Comparison of ENCODE assay signal across 8 cellular contexts in genomic region chr3:139935866-139936817, GRCh38. TPM values are rescaled to one million over a fixed set of nuclear protein-coding genes. Genes with fewer than 3 reads are reported as not detected.
A peak's percentile ranks its signal among the peaks of the same experiment; 100 is the strongest.
DNase-seq lines count a peak whose midpoint lies in the region; ATAC-seq and TF ChIP-seq lines count a peak whose summit lies in the region.

No MANE protein-coding gene starts in this region.

- no peak overlapping the region for H2BK120ac ChIP-seq in mesenchymal stem cell (ENCODE audit: low read depth, low read length)

- H3K36me3 Mint-ChIP-seq in effector memory CD8-positive, alpha-beta T cell (ENCODE audit: insufficient read depth), result no peaks in the 10 kb centered on the region
- H3K36me3 Mint-ChIP-seq in naive thymus-derived CD4-positive, alpha-beta T cell, result no peaks in the 10 kb centered on the region

- no peak overlapping the region for H2AFZ ChIP-seq in mesenchymal stem cell (ENCODE audit: low read depth, low read length)

- peak overlapping the region; percentile 78 for H3K4me3 ChIP-seq in cardiac muscle cell
- peak overlapping the region; percentile 23 for H3K4me3 ChIP-seq in colonic mucosa
- peak overlapping the region; percentile 74 to 77 for H3K4me3 ChIP-seq in mesenchymal stem cell (ENCODE audit: insufficient read depth in 1 of 2, low read depth in 1 of 2, low read length in 2 of 2)
- H3K4me3 ChIP-seq in naive thymus-derived CD4-positive, alpha-beta T cell (ENCODE audit: low read length), result no peak overlapping the region

- peak overlapping the region; percentile 74 for H3K4me2 ChIP-seq in mesenchymal stem cell (ENCODE audit: low read length, poor library complexity, severe bottlenecking)

- H2BK5ac ChIP-seq in mesenchymal stem cell (ENCODE audit: low read depth, low read length, poor library complexity, severe bottlenecking), result no peak overlapping the region

- DNase-seq in cardiac muscle cell (ENCODE audit: low read depth in 1 of 2, low spot score in 1 of 2) (peak in 1 of 2 donors; percentile 60), Right ventricle myocardium inferior (ENCODE audit: missing footprints) (no peak), colonic mucosa (peak; percentile 24), mesenchymal stem cell (peak; percentile 20), NCI-H2196 (lab: John Stamatoyannopoulos, UW; ENCODE audit: unreplicated experiment) (no peak), erythroblast (lab: John Stamatoyannopoulos, UW) (no peak)
- no peak for DNase-seq in effector memory CD8-positive, alpha-beta T cell
- DNase-seq in naive thymus-derived CD4-positive, alpha-beta T cell, result no peak

- H4K8ac ChIP-seq in mesenchymal stem cell (ENCODE audit: low read length), result no peak overlapping the region

- intact Hi-C loops in Right ventricle myocardium inferior (cut with DNase I), result loop anchor here (2.0 to 10.0 kb wide), 4 partner anchors 217 to 929 kb away; no protein-coding TSS in a partner anchor
- intact Hi-C loops in colonic mucosa (cut with DNase I), result no loop called here
- intact Hi-C loops in naive thymus-derived CD4-positive, alpha-beta T cell (cut with micrococcal nuclease), result loop anchor here (2.0 to 10.0 kb wide), 3 partner anchors 511 to 1256 kb away; no protein-coding TSS in a partner anchor

- H3K9ac ChIP-seq in colonic mucosa (ENCODE audit: low read depth in 2 of 2, low read length in 2 of 2) (peak overlapping the region in 1 of 2 donors; percentile 35), mesenchymal stem cell (ENCODE audit: low read length) (no peak overlapping the region)

- no peak overlapping the region for H3K4ac ChIP-seq in mesenchymal stem cell (ENCODE audit: low read depth in 1 of 2, low read length in 2 of 2)

- no peak overlapping the region for H3K14ac ChIP-seq in mesenchymal stem cell (ENCODE audit: low read length in 2 of 2)

- TF ChIP-seq CTCF in cardiac muscle cell (IDR thresholded peaks at IDR 0.05; ENCODE audit: low read depth, low read length) (no peak), colonic mucosa (IDR thresholded peaks at IDR 0.05) (no peak)

- H3K27ac Mint-ChIP-seq in effector memory CD8-positive, alpha-beta T cell, result no peak overlapping the region
- H3K27ac Mint-ChIP-seq in naive thymus-derived CD4-positive, alpha-beta T cell, result no peak overlapping the region

- no peak overlapping the region for H3K4me3 Mint-ChIP-seq in effector memory CD8-positive, alpha-beta T cell
- H3K4me3 Mint-ChIP-seq in naive thymus-derived CD4-positive, alpha-beta T cell, result peak overlapping the region in 4 of 10 donors; percentile 27 to 52 (median 44)

- H3K4me1 ChIP-seq in cardiac muscle cell (ENCODE audit: low read depth), result no peaks in the 10 kb centered on the region
- peaks cover 6% of the 10 kb centered on the region for H3K4me1 ChIP-seq in colonic mucosa
- H3K4me1 ChIP-seq in mesenchymal stem cell (ENCODE audit: control insufficient read depth, insufficient read depth, low read depth, low read length), result peaks cover 12% of the 10 kb centered on the region
- no peaks in the 10 kb centered on the region for H3K4me1 ChIP-seq in naive thymus-derived CD4-positive, alpha-beta T cell (ENCODE audit: control insufficient read depth in 2 of 2, insufficient read depth in 2 of 2, low read length in 2 of 2)

- no peak overlapping the region for H3K18ac ChIP-seq in mesenchymal stem cell (ENCODE audit: low read depth in 1 of 2, low read length in 2 of 2)

- POLR2A ChIA-PET in naive thymus-derived CD4-positive, alpha-beta T cell (lab: Charles Lee), result no interaction called here

- H2BK15ac ChIP-seq in mesenchymal stem cell (ENCODE audit: low read depth, poor library complexity, severe bottlenecking), result no peak overlapping the region

- no peak overlapping the region for H4K91ac ChIP-seq in mesenchymal stem cell (ENCODE audit: low read length)

- H3K27me3 ChIP-seq in cardiac muscle cell (peaks cover 27% of the 10 kb centered on the region), colonic mucosa (peaks cover 39% of the 10 kb centered on the region), mesenchymal stem cell (ENCODE audit: control insufficient read depth in 1 of 2, insufficient read depth in 1 of 2, low read length in 2 of 2) (peaks cover 31 to 59% of the 10 kb centered on the region in 2 experiments)
- H3K27me3 ChIP-seq in naive thymus-derived CD4-positive, alpha-beta T cell (ENCODE audit: control insufficient read depth in 2 of 2, insufficient read depth in 2 of 2, low read length in 2 of 2), result no peaks in the 10 kb centered on the region

- H3K36me3 ChIP-seq in cardiac muscle cell (no peaks in the 10 kb centered on the region), colonic mucosa (no peaks in the 10 kb centered on the region), mesenchymal stem cell (ENCODE audit: control insufficient read depth in 1 of 2, insufficient read depth in 2 of 2, low read depth in 1 of 2, low read length in 2 of 2) (no peaks in the 10 kb centered on the region)
- H3K36me3 ChIP-seq in naive thymus-derived CD4-positive, alpha-beta T cell (ENCODE audit: control insufficient read depth in 2 of 3, insufficient read depth in 3 of 3, low read length in 3 of 3), result no peaks in the 10 kb centered on the region

- H2AK5ac ChIP-seq in mesenchymal stem cell (ENCODE audit: low read length, severe bottlenecking), result no peak overlapping the region

- H3K9me3 Mint-ChIP-seq in effector memory CD8-positive, alpha-beta T cell, result no peaks in the 10 kb centered on the region
- peaks cover 0 to 5% (median 0%) of the 10 kb centered on the region in 11 donors for H3K9me3 Mint-ChIP-seq in naive thymus-derived CD4-positive, alpha-beta T cell

- CTCF ChIA-PET in naive thymus-derived CD4-positive, alpha-beta T cell (lab: Charles Lee), result no interaction called here

- no peaks in the 10 kb centered on the region for H3K4me1 Mint-ChIP-seq in effector memory CD8-positive, alpha-beta T cell (ENCODE audit: low read depth in 2 of 2)
- peaks cover 0 to 11% (median 3%) of the 10 kb centered on the region in 7 donors for H3K4me1 Mint-ChIP-seq in naive thymus-derived CD4-positive, alpha-beta T cell

- no peak overlapping the region for H3K23ac ChIP-seq in mesenchymal stem cell (ENCODE audit: low read length in 2 of 2)

- H2BK12ac ChIP-seq in mesenchymal stem cell (ENCODE audit: low read length in 2 of 2), result no peak overlapping the region

- H3K9me3 ChIP-seq in cardiac muscle cell (ENCODE audit: low read depth) (no peaks in the 10 kb centered on the region), colonic mucosa (no peaks in the 10 kb centered on the region), mesenchymal stem cell (ENCODE audit: control insufficient read depth, low read length) (no peaks in the 10 kb centered on the region)
- H3K9me3 ChIP-seq in naive thymus-derived CD4-positive, alpha-beta T cell (ENCODE audit: control insufficient read depth in 2 of 3, low read length in 3 of 3), result no peaks in the 10 kb centered on the region

- WGBS in mesenchymal stem cell, result 6% methylated on average over 42 of the region's 42 CpGs

- H3K79me1 ChIP-seq in mesenchymal stem cell (replicated peaks; ENCODE audit: low read length, poor library complexity, severe bottlenecking), result peaks cover 12% of the 10 kb centered on the region

- ATAC-seq in Right ventricle myocardium inferior, result no peak
- ATAC-seq in effector memory CD8-positive, alpha-beta T cell (replicated peaks), result no peak
- ATAC-seq in naive thymus-derived CD4-positive, alpha-beta T cell, result no peak

- H3K27me3 Mint-ChIP-seq in effector memory CD8-positive, alpha-beta T cell, result peaks cover 40 to 63% of the 10 kb centered on the region in 2 donors
- peaks cover 51 to 78% (median 57%) of the 10 kb centered on the region in 5 donors for H3K27me3 Mint-ChIP-seq in naive thymus-derived CD4-positive, alpha-beta T cell

- no peak for TF ChIP-seq POLR2A in erythroblast (IDR thresholded peaks at IDR 0.05; ENCODE audit: low read length)

- H3K27ac ChIP-seq in cardiac muscle cell (no peak overlapping the region), colonic mucosa (no peak overlapping the region), mesenchymal stem cell (ENCODE audit: low read length, poor library complexity, severe bottlenecking) (no peak overlapping the region)
- H3K27ac ChIP-seq in naive thymus-derived CD4-positive, alpha-beta T cell (ENCODE audit: low read depth, low read length), result no peak overlapping the region

RNA-seq across cellular contexts. Expression of gene CLSTN2, which starts 1.2 kb away (rescaled TPM):
- total RNA-seq in cardiac muscle cell (5.0 and 7.0 TPM in 2 replicates), Right ventricle myocardium inferior (8.4 TPM), colonic mucosa (1 to 10 TPM in 1 of 2 donors, under 1 TPM in 1; 0.82 to 1.3 TPM)
- polyA plus RNA-seq in cardiac muscle cell, result 3.5 and 5.9 TPM in 2 replicates
- polyA plus RNA-seq in mesenchymal stem cell (2013, experiment 1 of 2), result 2.9 TPM
- polyA plus RNA-seq in mesenchymal stem cell (2013, experiment 2 of 2), result 2.8 TPM
- under 1 TPM in 1 of 5 experiments, not detected in 4; 0.02 TPM for total RNA-seq in naive thymus-derived CD4-positive, alpha-beta T cell
- not detected for polyA plus RNA-seq in naive thymus-derived CD4-positive, alpha-beta T cell

Comparison
In these comparisons a context has a peak if more than half of its experiments do, and no peak if none do; other contexts are left out.
1. DNase-seq: peak in colonic mucosa (single experiment) and mesenchymal stem cell (single experiment); none in Right ventricle myocardium inferior (single experiment), NCI-H2196 (single experiment), erythroblast (0 of 2), effector memory CD8-positive, alpha-beta T cell (0 of 3) and naive thymus-derived CD4-positive, alpha-beta T cell (0 of 9).